In genomic region chr1:55690366-55690765, GRCh38 we compare ENCODE assay signal across 16 cellular contexts.
DNase-seq lines count a peak whose midpoint lies in the region; ATAC-seq and TF ChIP-seq lines count a peak whose summit lies in the region.
"Had no signal": no experiment of that assay in that cellular context is flagged by ENCODE, and none has a peak within 500 bp of the region (broad histone marks: within the 10 kb centered on the region; RNA-seq: fewer than 3 reads in every experiment).

No MANE protein-coding gene starts in this region.

- DNase-seq in Right ventricle myocardium inferior (ENCODE audit: missing footprints): no peak
- no peak for DNase-seq in cardiac septum (ENCODE audit: low spot score)
- peak; percentile 58 for DNase-seq in fibroblast of the aortic adventitia (ENCODE audit: low read depth)
- peak; percentile 60 for DNase-seq in sciatic nerve (ENCODE audit: low spot score)
- DNase-seq in NCI-H2171 treated with DMSO at 0.1 percent for 48 hours (lab: John Stamatoyannopoulos, UW): no peak
- DNase-seq in NCI-H1092 (lab: John Stamatoyannopoulos, UW): no peak
- DNase-seq in OCI-M1 (lab: John Stamatoyannopoulos, UW): no peak
- DNase-seq: CD8-positive, alpha-beta memory T cell; GM23248; NCI-H1694; NCI-H2081; NCI-H446 treated with DMSO at 0.1 percent for 48 hours; NCI-H526 treated with DMSO at 0.1 percent for 48 hours had no signal

- TF ChIP-seq CTCF in fibroblast of the aortic adventitia (IDR thresholded peaks at IDR 0.05; ENCODE audit: insufficient read depth, low read length): no peak

- ATAC-seq in Right ventricle myocardium inferior: peak; percentile 61
- peak; percentile 97 for ATAC-seq in sciatic nerve

- intact Hi-C loops in Right ventricle myocardium inferior (cut with DNase I) (no loop called here), cardiac septum (cut with DNase I) (no loop called here), sciatic nerve (cut with DNase I) (no loop called here)

- no peak overlapping the region for H3K4me3 ChIP-seq in fibroblast of the aortic adventitia (ENCODE audit: low read depth, low read length)
- H3K4me3 ChIP-seq: GM23248, HAP-1, Peyer's patch, SJSA1 had no signal

Comparison
In these comparisons a context has a peak if more than half of its experiments do, and no peak if none do; other contexts are left out.
1. DNase-seq: peak in fibroblast of the aortic adventitia (single experiment) and sciatic nerve (single experiment); none in Right ventricle myocardium inferior (single experiment), cardiac septum (single experiment), NCI-H2171 treated with DMSO at 0.1 percent for 48 hours (single experiment), NCI-H1092 (single experiment) and OCI-M1 (single experiment).